Comparison of ENCODE assay signal across 21 cellular contexts in the genomic region with DNA sequence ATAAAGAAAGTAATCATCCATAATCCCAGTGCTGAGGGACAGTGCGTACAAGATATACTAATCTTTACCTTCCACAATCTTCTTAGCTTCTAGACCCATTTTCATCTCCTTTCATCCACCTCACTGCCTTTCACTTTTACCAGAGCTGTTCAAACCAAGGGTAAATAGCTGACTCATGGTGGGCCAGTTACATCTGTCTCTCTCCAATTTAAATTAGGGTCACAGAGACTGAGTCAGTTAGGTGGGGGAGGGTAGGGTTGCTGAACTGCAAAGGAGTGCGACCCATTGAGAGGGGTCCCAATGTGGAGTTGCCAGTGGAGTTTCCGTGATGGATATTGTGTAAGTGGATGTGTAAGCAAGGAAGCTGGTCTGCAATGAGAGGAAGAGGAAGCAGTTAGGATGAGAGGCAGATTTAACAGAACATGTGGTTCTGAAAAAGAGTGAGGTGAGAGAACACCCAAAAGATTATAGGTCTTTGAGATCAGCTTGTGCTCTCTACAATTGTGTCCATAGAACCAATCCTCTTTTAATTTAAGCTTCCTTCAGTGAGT.
"Had no signal": no experiment of that assay in that cellular context is flagged by ENCODE, and none has a peak within 500 bp of the region (broad histone marks: within the 10 kb centered on the region; RNA-seq: fewer than 3 reads in every experiment).

No MANE protein-coding gene starts in this region.

- H3K4me1 Mint-ChIP-seq: activated naive CD8-positive, alpha-beta T cell treated with anti-CD3 and anti-CD28 coated beads, Interleukin-2, amount 50 U/mL, for 24 hours; memory B cell; natural killer cell had no signal

- H3K27me3 Mint-ChIP-seq: dendritic cell treated with granulocyte-macrophage colony-stimulating factor and Interleukin-4, amounts not matched to agents 40 ng/mL and 50 ng/mL, for 4 days had no signal

- H3K36me3 ChIP-seq: breast epithelium, gastroesophageal sphincter, neutrophil, tibial artery had no signal

- H3K9me3 Mint-ChIP-seq: activated naive CD4-positive, alpha-beta T cell treated with anti-CD3 and anti-CD28 coated beads for 36 hours; activated T-helper 2 cell treated with anti-CD3 and anti-CD28 coated beads, Interferon-gamma antibody, Interleukin-2, Interleukin-4, amounts not matched to agents 10 μg/mL and 5 μg/mL and 100 μg/mL, durations not matched to agents 14 hours and 24 hours and 36 hours; dendritic cell treated with granulocyte-macrophage colony-stimulating factor and Interleukin-4, amounts not matched to agents 40 ng/mL and 50 ng/mL, for 4 days; natural killer cell had no signal

- H3K4me1 ChIP-seq: breast epithelium, gastroesophageal sphincter, tibial artery had no signal

- FAIRE-seq: urothelium cell line had no signal

- H3K27ac ChIP-seq: breast epithelium, gastroesophageal sphincter, neutrophil, skin epidermis, tibial artery had no signal

- DNase-seq: activated naive CD4-positive, alpha-beta T cell treated with anti-CD3 and anti-CD28 coated beads for 36 hours; activated naive CD8-positive, alpha-beta T cell treated with anti-CD3 and anti-CD28 coated beads, Interleukin-2, amount 50 U/mL, for 24 hours; activated T-cell treated with anti-CD3 and anti-CD28 coated beads, Interleukin-2, amount 50 U/mL, for 1 hour; aorta; cerebellar nuclear complex; erythroblast; kidney glomerular epithelial cell; left ventricle myocardium superior; natural killer cell; stimulated activated CD4-positive, alpha-beta T cell treated with anti-CD3 and anti-CD28 coated beads, Interleukin-15, amount 100 ng/mL, for 24 hours; stimulated activated CD4-positive, alpha-beta T cell treated with anti-CD3 and anti-CD28 coated beads, Interleukin-4, amount 100 ng/mL, for 1 hour; stimulated activated naive B cell treated with anti-CD40 and anti-IgM and Interleukin-4, amounts not matched to agents 10 μg/mL and 1 μg/mL and 100 μg/mL, for 72 hours; tibial artery had no signal

- H3K4me3 Mint-ChIP-seq: activated naive CD4-positive, alpha-beta T cell treated with anti-CD3 and anti-CD28 coated beads for 36 hours; activated naive CD8-positive, alpha-beta T cell treated with anti-CD3 and anti-CD28 coated beads, Interleukin-2, amount 50 U/mL, for 24 hours; dendritic cell treated with granulocyte-macrophage colony-stimulating factor and Interleukin-4, amounts not matched to agents 40 ng/mL and 50 ng/mL, for 4 days; memory B cell; natural killer cell; stimulated activated naive B cell treated with anti-CD40 and anti-IgM and Interleukin-4, amounts not matched to agents 10 μg/mL and 1 μg/mL and 100 μg/mL, for 72 hours had no signal

- H3K36me3 Mint-ChIP-seq: memory B cell, natural killer cell had no signal

- H3K4me3 ChIP-seq: breast epithelium, gastroesophageal sphincter, skin epidermis, tibial artery had no signal

- H3K27me3 ChIP-seq: neutrophil, tibial artery had no signal

- ATAC-seq: activated naive CD8-positive, alpha-beta T cell treated with anti-CD3 and anti-CD28 coated beads, Interleukin-2, amount 50 U/mL, for 24 hours; gastroesophageal sphincter; left ventricle myocardium superior; natural killer cell had no signal

- H3K27ac Mint-ChIP-seq: activated naive CD4-positive, alpha-beta T cell treated with anti-CD3 and anti-CD28 coated beads for 36 hours; activated naive CD8-positive, alpha-beta T cell treated with anti-CD3 and anti-CD28 coated beads, Interleukin-2, amount 50 U/mL, for 24 hours; activated T-helper 2 cell treated with anti-CD3 and anti-CD28 coated beads, Interferon-gamma antibody, Interleukin-2, Interleukin-4, amounts not matched to agents 10 μg/mL and 5 μg/mL and 100 μg/mL, durations not matched to agents 14 hours and 24 hours and 36 hours; dendritic cell treated with granulocyte-macrophage colony-stimulating factor and Interleukin-4, amounts not matched to agents 40 ng/mL and 50 ng/mL, for 4 days; memory B cell; natural killer cell; stimulated activated naive B cell treated with anti-CD40 and anti-IgM and Interleukin-4, amounts not matched to agents 10 μg/mL and 1 μg/mL and 100 μg/mL, for 72 hours had no signal

- H3K9me3 ChIP-seq: breast epithelium, neutrophil, tibial artery had no signal
